ENCODE assay signal across 9 cellular contexts in the genomic region with DNA sequence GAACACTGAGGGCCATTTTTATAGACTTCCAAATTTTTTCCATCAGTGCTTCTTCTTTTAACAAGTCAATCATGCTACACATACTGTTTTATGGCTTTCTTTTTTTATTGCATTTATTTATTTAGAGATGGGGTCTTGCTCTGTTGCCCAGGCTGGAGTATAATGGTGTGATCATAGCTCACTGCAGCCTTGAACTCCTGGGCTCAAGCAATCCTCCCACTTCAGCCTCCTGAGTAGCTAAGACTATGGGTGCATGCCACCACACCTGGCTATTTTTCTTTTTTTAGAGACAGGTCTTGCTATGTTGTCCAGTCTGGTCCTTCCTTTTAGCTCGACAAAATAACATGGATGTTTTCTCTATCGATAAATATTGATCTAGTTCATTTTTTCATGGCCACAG.
"Had no signal": no experiment of that assay in that cellular context is flagged by ENCODE, and none has a peak within 500 bp of the region (broad histone marks: within the 10 kb centered on the region; RNA-seq: fewer than 3 reads in every experiment).

No MANE protein-coding gene starts in this region.

- H3K27ac ChIP-seq: GM23248 had no signal

- H3K4me1 ChIP-seq: HAP-1 had no signal

- H3K4me3 ChIP-seq: GM23248, GM23338, HAP-1 had no signal

- H3K36me3 ChIP-seq: HAP-1 had no signal

- H3K9me3 Mint-ChIP-seq: GM23338, H9 had no signal

- DNase-seq: GM23248, GOT3, H7, H9, HCEC 1CT, HFFc6 had no signal

- H3K4me1 Mint-ChIP-seq: GM23338, H9 had no signal

- H3K9me3 ChIP-seq: HAP-1 had no signal

- H3K4me3 Mint-ChIP-seq: GM23338, H9, HFFc6 had no signal

- H3K27ac Mint-ChIP-seq: GM23338, H9, HFFc6 had no signal

- ATAC-seq: GM23338, HCT116 had no signal
